In genomic region chr3:170699158-170700053, GRCh38 we compare ENCODE assay signal across 1 cellular context.
TF ChIP-seq lines count a peak whose summit lies in the region.

No MANE protein-coding gene starts in this region.

TF ChIP-seq in K562, 482 proteins besides CTCF, POLR2A, EP300 and RAD21 (continued from another document):
- TF ChIP-seq ZNF277 (CRISPR knock-in tag; IDR thresholded peaks at IDR 0.05; ENCODE audit: borderline replicate concordance) (no peak), ZNF511 (CRISPR knock-in tag; IDR thresholded peaks at IDR 0.05) (no peak), ZBTB26 (CRISPR knock-in tag; IDR thresholded peaks at IDR 0.05) (0 out of 2 replicates have a peak, but pooled peaks have one; percentile 82), GTF2A2 (tag; IDR thresholded peaks at IDR 0.05) (peak; percentile 70), NCOA4 (IDR thresholded peaks at IDR 0.05; ENCODE audit: partially characterized antibody) (no peak), PPARD (CRISPR knock-in tag; IDR thresholded peaks at IDR 0.05) (no peak), ZNF197 (CRISPR knock-in tag; IDR thresholded peaks at IDR 0.05; ENCODE audit: low read depth) (peak; percentile 84), DPF2 (IDR thresholded peaks at IDR 0.05) (peak; percentile 43; the same call in 1 of the 2 replicates)
